Comparison of ENCODE assay signal across 27 cellular contexts in the genomic region with DNA sequence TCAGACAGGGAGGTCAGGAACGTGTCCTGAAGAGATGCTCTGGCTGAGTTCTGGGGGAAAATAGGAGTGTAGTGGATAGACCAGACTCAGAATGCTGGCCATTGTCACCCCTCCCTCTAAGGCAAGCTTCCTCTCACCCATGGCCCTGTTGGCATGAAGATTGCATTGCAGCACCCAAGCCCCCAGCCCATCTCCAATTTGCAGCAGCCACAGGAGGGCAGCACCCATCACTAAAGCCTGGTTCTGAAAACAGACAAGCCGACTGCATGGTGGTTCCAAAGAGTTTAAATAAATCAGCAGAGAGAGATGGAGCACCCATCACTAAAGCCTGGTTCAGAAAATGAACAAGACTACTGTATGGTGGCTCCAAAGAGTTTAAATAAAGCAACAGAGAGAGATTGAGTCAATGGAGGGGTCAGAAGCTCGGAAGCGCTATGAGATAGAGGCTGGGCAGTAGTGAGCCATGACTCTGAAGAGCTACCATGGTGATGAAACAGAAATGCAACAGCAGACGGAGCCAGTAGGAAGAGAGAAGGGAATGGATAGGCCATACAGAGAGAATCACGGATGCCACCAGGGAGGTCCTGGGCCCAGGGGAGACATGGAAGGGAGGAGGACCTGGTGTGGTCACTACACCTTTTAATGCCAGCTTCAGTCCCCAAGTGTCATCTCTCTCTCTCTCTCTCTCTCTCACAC.
A peak's percentile ranks its signal among the peaks of the same experiment; 100 is the strongest.
DNase-seq lines count a peak whose midpoint lies in the region; ATAC-seq, FAIRE-seq and TF ChIP-seq lines count a peak whose summit lies in the region.
"Had no signal": no experiment of that assay in that cellular context is flagged by ENCODE, and none has a peak within 500 bp of the region (broad histone marks: within the 10 kb centered on the region; RNA-seq: fewer than 3 reads in every experiment).

No MANE protein-coding gene starts in this region.

- no peak overlapping the region for H3K56ac ChIP-seq in H1 (replicated peaks; ENCODE audit: insufficient read length, low read depth, low read length)

- H4K91ac ChIP-seq in H1 (replicated peaks; ENCODE audit: insufficient read length, low read length) = no peak overlapping the region
- H4K91ac ChIP-seq in mesenchymal stem cell (ENCODE audit: low read length) = no peak overlapping the region

- WGBS in HepG2 (ENCODE audit: low lambda C conversion rate) = 17% methylated on average over 6 of the region's 6 CpGs
- WGBS in right lobe of liver (ENCODE audit: insufficient coverage, low coverage, low lambda C conversion rate, missing lambda C conversion rate) = 62% methylated on average over 6 of the region's 6 CpGs
- WGBS in H1 (ENCODE audit: extremely low coverage in 1 of 2, insufficient coverage in 1 of 2, insufficient read length in 1 of 2, insufficient replicate concordance in 2 of 2, low coverage in 1 of 2, low lambda C conversion rate in 2 of 2, missing lambda C conversion rate in 1 of 2), 2 experiments = 85% methylated on average over 6 of the region's 6 CpGs; no CpG with 5 or more reads in 1 of the 2 experiments
- WGBS in mesenchymal stem cell = 76% methylated on average over 6 of the region's 6 CpGs

- in situ Hi-C loops in HepG2 (cut with HindIII; ENCODE audit: extremely low pct_ligation_motif_present, low pct_unique_long_range_greater_than_20kb) = no loop called here

- no peak overlapping the region for H2BK120ac ChIP-seq in H1 (replicated peaks; ENCODE audit: low read depth, low read length)
- no peak overlapping the region for H2BK120ac ChIP-seq in mesenchymal stem cell (ENCODE audit: low read depth, low read length)

- H3K9me3 ChIP-seq in HepG2 (ENCODE audit: low read length) (no peaks in the 10 kb centered on the region), right lobe of liver (no peaks in the 10 kb centered on the region), H1 (ENCODE audit: insufficient read depth in 2 of 2, low read depth in 1 of 2, low read length in 1 of 2) (no peaks in the 10 kb centered on the region), mesenchymal stem cell (ENCODE audit: control insufficient read depth, low read length) (no peaks in the 10 kb centered on the region)
- H3K9me3 ChIP-seq: A549, left lung, thoracic aorta had no signal

- TF ChIP-seq CTCF in HepG2 (CRISPR knock-in tag; IDR thresholded peaks at IDR 0.05) = no peak
- TF ChIP-seq CTCF in right lobe of liver (IDR thresholded peaks at IDR 0.05) = no peak
- TF ChIP-seq CTCF in H1 (IDR thresholded peaks at IDR 0.05; ENCODE audit: control extremely low read depth in 1 of 3, insufficient read depth in 1 of 3, low read depth in 1 of 3, low read length in 3 of 3) = peak; percentile 28 to 61 (median 40)

- peak; percentile 35; the same call in 2 of the 3 replicates for ATAC-seq in HepG2
- no peak for ATAC-seq in right lobe of liver
- no peak for ATAC-seq in GM18519 (IDR thresholded peaks at IDR 0.05; ENCODE audit: low FRiP score, unreplicated experiment)
- ATAC-seq: A549; left lung; sciatic nerve; stimulated activated naive CD8-positive, alpha-beta T cell treated with anti-CD3 and anti-CD28 coated beads, Interleukin-15, amount 100 ng/mL, for 72 hours had no signal

- DNase-seq in HepG2 (ENCODE audit: low spot score) = no peak
- no peak for DNase-seq in right lobe of liver
- peak; percentile 17 for DNase-seq in NAMALWA (ENCODE audit: low spot score)
- DNase-seq in H1 (ENCODE audit: low read depth in 1 of 2, low spot score in 2 of 2) = no peak
- no peak for DNase-seq in H54 (ENCODE audit: insufficient read length, low spot score)
- DNase-seq in mesenchymal stem cell = no peak
- no peak for DNase-seq in activated CD4-positive, CD25-positive, alpha-beta regulatory T cell (lab: John Stamatoyannopoulos, UW)
- DNase-seq: activated CD4-positive, alpha-beta T cell treated with anti-CD3 and anti-CD28 coated beads, Interleukin-2, amount 10 ng/mL, durations not matched to agents 24 days and 14 days; AML-193; effector memory CD4-positive, alpha-beta T cell; glutamatergic neuron; HFFc6; islet precursor cell; KG1; left lung; NCI-H1436; NCI-H2081; NCI-H2227 treated with DMSO at 0.1 percent for 48 hours; NCI-H69; SIG-M5; stimulated activated naive CD8-positive, alpha-beta T cell treated with anti-CD3 and anti-CD28 coated beads, Interleukin-15, amount 100 ng/mL, for 72 hours; T1000 had no signal

- CTCF ChIA-PET in HepG2 (lab: Yijun Ruan, JAX; ENCODE audit: low intra/inter-chr PET ratio, low total read pairs) = no interaction called here
- CTCF ChIA-PET in H1 (lab: Charles Lee; ENCODE audit: partially characterized antibody) = interaction anchor here (0.7 to 1.4 kb wide), 4 partner anchors 14 to 207 kb away, joined by 3 to 4 read pairs (median 4); no protein-coding TSS in a partner anchor

- no peak overlapping the region for H3K23ac ChIP-seq in H1 (ENCODE audit: insufficient read length)
- H3K23ac ChIP-seq in mesenchymal stem cell (ENCODE audit: low read length in 2 of 2) = no peak overlapping the region

- TF ChIP-seq POLR2A in HepG2 (IDR thresholded peaks at IDR 0.05; ENCODE audit: insufficient read depth in 1 of 2, low read depth in 2 of 2, low read length in 2 of 2) (no peak), right lobe of liver (IDR thresholded peaks at IDR 0.05) (no peak), H1 (IDR thresholded peaks at IDR 0.05; ENCODE audit: control extremely low read depth in 1 of 2, low read depth in 2 of 2, low read length in 2 of 2) (no peak), H54 (IDR thresholded peaks at IDR 0.05; ENCODE audit: low read depth, low read length) (no peak)

- H3K79me1 ChIP-seq in H1 (ENCODE audit: low read depth, low read length) (no peaks in the 10 kb centered on the region), mesenchymal stem cell (replicated peaks; ENCODE audit: low read length, poor library complexity, severe bottlenecking) (no peaks in the 10 kb centered on the region)

- H3K27me3 ChIP-seq in HepG2 (ENCODE audit: control insufficient read depth in 1 of 2, insufficient read depth in 2 of 2, low read length in 2 of 2) (no peaks in the 10 kb centered on the region; a peak in 1 of 5 replicates), right lobe of liver (no peaks in the 10 kb centered on the region), H1 (replicated peaks in 1 of 4; ENCODE audit: control insufficient read depth in 3 of 4, extremely low read depth in 1 of 4, insufficient read depth in 3 of 4, low read length in 3 of 4) (no peaks in the 10 kb centered on the region), mesenchymal stem cell (ENCODE audit: control insufficient read depth in 1 of 2, insufficient read depth in 1 of 2, low read length in 2 of 2) (peaks cover 0 to 16% of the 10 kb centered on the region in 2 experiments)
- H3K27me3 ChIP-seq: left lung had no signal

- H3K23me2 ChIP-seq in H1 (ENCODE audit: low read depth, low read length) = no peaks in the 10 kb centered on the region

- no peak overlapping the region for H2BK5ac ChIP-seq in H1 (ENCODE audit: low read depth, low read length)
- no peak overlapping the region for H2BK5ac ChIP-seq in mesenchymal stem cell (ENCODE audit: low read depth, low read length, poor library complexity, severe bottlenecking)

- H4K5ac ChIP-seq in H1 (ENCODE audit: insufficient read length, low read depth, low read length) = no peak overlapping the region

- no peaks in the 10 kb centered on the region for H3K4me1 ChIP-seq in HepG2 (ENCODE audit: insufficient read depth, low read length)
- H3K4me1 ChIP-seq in right lobe of liver = no peaks in the 10 kb centered on the region
- H3K4me1 ChIP-seq in H1 (replicated peaks in 1 of 4; ENCODE audit: control insufficient read depth in 3 of 4, insufficient read depth in 4 of 4, low read length in 3 of 4) = no peaks in the 10 kb centered on the region
- H3K4me1 ChIP-seq in mesenchymal stem cell (ENCODE audit: control insufficient read depth, insufficient read depth, low read depth, low read length) = peaks cover 1% of the 10 kb centered on the region
- H3K4me1 ChIP-seq: A549, left lung had no signal

- H2AK5ac ChIP-seq in H1 (ENCODE audit: low read depth, low read length) (no peak overlapping the region), mesenchymal stem cell (ENCODE audit: low read length, severe bottlenecking) (no peak overlapping the region)

- no peak overlapping the region for H3K4me3 ChIP-seq in HepG2 (replicated peaks in 1 of 3; ENCODE audit: insufficient read depth in 1 of 3, low read depth in 2 of 3, low read length in 3 of 3)
- H3K4me3 ChIP-seq in right lobe of liver = no peak overlapping the region
- no peak overlapping the region for H3K4me3 ChIP-seq in H1 (ENCODE audit: extremely low read depth in 1 of 4, insufficient read depth in 2 of 4, low read depth in 3 of 4, low read length in 4 of 4)
- no peak overlapping the region for H3K4me3 ChIP-seq in mesenchymal stem cell (ENCODE audit: insufficient read depth in 1 of 2, low read depth in 1 of 2, low read length in 2 of 2)
- H3K4me3 ChIP-seq: A549, left lung, thoracic aorta had no signal

- H3K4me2 ChIP-seq in HepG2 (ENCODE audit: low read depth, low read length) (no peak overlapping the region), H1 (ENCODE audit: insufficient read depth in 1 of 2, low read depth in 2 of 2, low read length in 2 of 2) (no peak overlapping the region), mesenchymal stem cell (ENCODE audit: low read length, poor library complexity, severe bottlenecking) (no peak overlapping the region)
- H3K4me2 ChIP-seq: A549 had no signal

- BruUV-seq in HepG2 (replicated peaks; lab: Mats Ljungman, UMichigan) = no TSS peak

- no peak overlapping the region for H3K27ac ChIP-seq in HepG2 (ENCODE audit: extremely low read length, insufficient read depth, low read length)
- no peak overlapping the region for H3K27ac ChIP-seq in right lobe of liver
- H3K27ac ChIP-seq in H1 (ENCODE audit: low read depth, low read length) = no peak overlapping the region
- H3K27ac ChIP-seq in mesenchymal stem cell (ENCODE audit: low read length, poor library complexity, severe bottlenecking) = no peak overlapping the region
- H3K27ac ChIP-seq: A549, left lung, thoracic aorta, VCaP had no signal

- no peak for TF ChIP-seq RAD21 in HepG2 (CRISPR knock-in tag; IDR thresholded peaks at IDR 0.05)
- TF ChIP-seq RAD21 in H1 (IDR thresholded peaks at IDR 0.05 in 1 of 2, conservative IDR thresholded peaks at IDR 0.05 in 1 of 2; ENCODE audit: low read depth in 2 of 2, low read length in 2 of 2) = peak; percentile 22 to 32; a peak in 3 of 4 replicates

- no peak overlapping the region for H3K9ac ChIP-seq in HepG2 (ENCODE audit: insufficient read depth, low read depth, low read length)
- H3K9ac ChIP-seq in H1 (replicated peaks in 1 of 4; ENCODE audit: extremely low read depth in 1 of 4, low read depth in 3 of 4, low read length in 3 of 4) = no peak overlapping the region
- H3K9ac ChIP-seq in mesenchymal stem cell (ENCODE audit: low read length) = no peak overlapping the region

- no peak overlapping the region for H2BK20ac ChIP-seq in H1 (ENCODE audit: low read length)

- no peaks in the 10 kb centered on the region for H4K20me1 ChIP-seq in HepG2 (ENCODE audit: insufficient read depth, low read length)
- no peaks in the 10 kb centered on the region for H4K20me1 ChIP-seq in H1 (replicated peaks in 1 of 2; ENCODE audit: control insufficient read depth in 1 of 2, insufficient read depth in 2 of 2, low read length in 2 of 2)

- POLR2A ChIA-PET in HepG2 (lab: Yijun Ruan, JAX) (no interaction called here), H1 (lab: Charles Lee; ENCODE audit: partially characterized antibody) (no interaction called here)

- intact Hi-C loops in HepG2 (cut with micrococcal nuclease; ENCODE audit: unreplicated experiment) = no loop called here
- intact Hi-C loops in right lobe of liver (cut with DNase I) = no loop called here

- H3K79me2 ChIP-seq in HepG2 (ENCODE audit: insufficient read depth, low read length) (no peaks in the 10 kb centered on the region), H1 (ENCODE audit: control insufficient read depth in 1 of 2, insufficient read depth in 2 of 2, low read length in 2 of 2) (no peaks in the 10 kb centered on the region)

- TF ChIP-seq EP300 in HepG2 (IDR thresholded peaks at IDR 0.05; ENCODE audit: low read depth in 2 of 2, low read length in 2 of 2) (no peak), HepG2 (CRISPR knock-in tag; IDR thresholded peaks at IDR 0.05; ENCODE audit: borderline replicate concordance) (no peak), H1 (IDR thresholded peaks at IDR 0.05; ENCODE audit: borderline replicate concordance in 1 of 2, low read depth in 2 of 2, low read length in 2 of 2) (no peak)

- H3K18ac ChIP-seq in H1 (ENCODE audit: extremely low read depth, low read length) (no peak overlapping the region), mesenchymal stem cell (ENCODE audit: low read depth in 1 of 2, low read length in 2 of 2) (no peak overlapping the region)

- H3K14ac ChIP-seq in H1 (ENCODE audit: insufficient read length) (no peak overlapping the region), mesenchymal stem cell (ENCODE audit: low read length in 2 of 2) (no peak overlapping the region)

- H2BK15ac ChIP-seq in H1 (ENCODE audit: low read length) (no peak overlapping the region), mesenchymal stem cell (ENCODE audit: low read depth, poor library complexity, severe bottlenecking) (no peak overlapping the region)

- no peak overlapping the region for H2AFZ ChIP-seq in HepG2 (ENCODE audit: low read length)
- H2AFZ ChIP-seq in H1 (ENCODE audit: low read length) = peak overlapping the region; percentile 31; the same call in 1 of the 2 replicates
- H2AFZ ChIP-seq in mesenchymal stem cell (ENCODE audit: low read depth, low read length) = no peak overlapping the region

- H4K8ac ChIP-seq in H1 (ENCODE audit: extremely low read depth, insufficient read depth, low read length) (no peak overlapping the region), mesenchymal stem cell (ENCODE audit: low read length) (no peak overlapping the region)

- no peak overlapping the region for H3K4ac ChIP-seq in H1 (replicated peaks; ENCODE audit: insufficient read length, low read depth, low read length)
- no peak overlapping the region for H3K4ac ChIP-seq in mesenchymal stem cell (ENCODE audit: low read depth in 1 of 2, low read length in 2 of 2)

- H3K36me3 ChIP-seq in HepG2 (replicated peaks in 1 of 2; ENCODE audit: control insufficient read depth in 1 of 2, insufficient read depth in 2 of 2, low read length in 2 of 2) = no peaks in the 10 kb centered on the region
- no peaks in the 10 kb centered on the region for H3K36me3 ChIP-seq in right lobe of liver
- no peaks in the 10 kb centered on the region for H3K36me3 ChIP-seq in H1 (ENCODE audit: control insufficient read depth in 2 of 4, insufficient read depth in 4 of 4, low read length in 3 of 4)
- H3K36me3 ChIP-seq in mesenchymal stem cell (ENCODE audit: control insufficient read depth in 1 of 2, insufficient read depth in 2 of 2, low read depth in 1 of 2, low read length in 2 of 2) = no peaks in the 10 kb centered on the region
- H3K36me3 ChIP-seq: left lung, thoracic aorta had no signal

- FAIRE-seq in HepG2 (lab: Jason Lieb, UNC) = no peak
- no peak for FAIRE-seq in H1 (lab: Jason Lieb, UNC)
- no peak for FAIRE-seq in H54 (lab: Jason Lieb, UNC)
- FAIRE-seq: A549 had no signal

- H2BK12ac ChIP-seq in H1 (ENCODE audit: low read depth, low read length) (no peak overlapping the region), mesenchymal stem cell (ENCODE audit: low read length in 2 of 2) (no peak overlapping the region)

Comparison
In these comparisons a context has a peak if more than half of its experiments do, and no peak if none do; other contexts are left out.
1. CTCF ChIP-seq: peak in H1 (3 of 3); none in HepG2 (single experiment) and right lobe of liver (0 of 4).
2. Of the 41 proteins assayed by ChIP-seq in both HepG2 and H1: peak only in HepG2: none; only in H1: CTCF and RAD21; in both: none; in neither: 39.